9 cellular contexts compared by ENCODE assay signal in the genomic region with DNA sequence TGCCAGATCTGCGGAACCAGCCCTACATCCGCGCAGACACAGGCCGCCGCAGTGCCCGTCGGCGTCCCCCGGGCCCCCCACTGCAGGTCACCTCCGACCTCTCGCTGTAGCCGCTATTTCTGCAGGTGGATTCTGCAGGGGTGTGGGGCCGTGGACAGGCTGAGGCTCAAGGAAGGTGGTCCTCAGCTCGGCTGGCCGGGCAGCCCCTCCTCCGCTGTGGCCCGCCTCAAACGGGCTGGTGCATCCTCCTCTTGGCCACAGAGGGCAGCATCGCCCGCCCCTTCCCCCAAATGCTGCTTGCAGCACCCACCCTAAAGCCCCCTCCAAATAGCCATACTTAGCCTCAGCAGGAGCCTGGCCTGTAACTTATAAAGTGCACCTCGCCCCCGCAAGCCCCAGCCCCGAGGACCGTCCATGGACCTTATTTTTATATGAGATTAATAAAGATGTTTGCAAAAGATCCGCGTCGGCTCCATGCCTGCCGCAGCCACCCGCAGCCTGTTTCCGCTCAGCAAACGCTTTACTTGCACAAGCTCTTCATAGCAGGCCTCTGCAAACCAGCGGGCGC. TPM values are rescaled to one million over a fixed set of nuclear protein-coding genes. Genes with fewer than 3 reads are reported as not detected.
A peak's percentile ranks its signal among the peaks of the same experiment; 100 is the strongest.
DNase-seq lines count a peak whose midpoint lies in the region; ATAC-seq lines count a peak whose summit lies in the region.
"Had no signal": no experiment of that assay in that cellular context is flagged by ENCODE, and none has a peak within 500 bp of the region (broad histone marks: within the 10 kb centered on the region; RNA-seq: fewer than 3 reads in every experiment).

No MANE protein-coding gene starts in this region.

- H3K27me3 ChIP-seq in mesenchymal stem cell (ENCODE audit: control insufficient read depth in 1 of 2, insufficient read depth in 1 of 2, low read length in 2 of 2) (peaks cover 0 to 38% of the 10 kb centered on the region in 2 experiments), aorta (ENCODE audit: control insufficient read depth in 1 of 2, insufficient read depth in 2 of 2, low read length in 1 of 2) (no peaks in the 10 kb centered on the region)

- H3K36me3 ChIP-seq in mesenchymal stem cell (ENCODE audit: control insufficient read depth in 1 of 2, insufficient read depth in 2 of 2, low read depth in 1 of 2, low read length in 2 of 2) (peaks cover 26 to 34% of the 10 kb centered on the region in 2 experiments), aorta (ENCODE audit: control insufficient read depth in 1 of 2, insufficient read depth in 2 of 2, low read length in 1 of 2) (no peaks in the 10 kb centered on the region)

- peak overlapping the region; percentile 72 to 81 for H3K4me3 ChIP-seq in mesenchymal stem cell (ENCODE audit: insufficient read depth in 1 of 2, low read depth in 1 of 2, low read length in 2 of 2)
- H3K4me3 ChIP-seq in aorta (ENCODE audit: low read length in 2 of 2) = peak overlapping the region in 1 of 2 donors; percentile 11

- H3K79me1 ChIP-seq in mesenchymal stem cell (replicated peaks; ENCODE audit: low read length, poor library complexity, severe bottlenecking) = peaks cover 19% of the 10 kb centered on the region

- no peak overlapping the region for H2BK5ac ChIP-seq in mesenchymal stem cell (ENCODE audit: low read depth, low read length, poor library complexity, severe bottlenecking)

- peak; percentile 28 for DNase-seq in stimulated activated CD4-positive, alpha-beta T cell treated with anti-CD3 and anti-CD28 coated beads, Interleukin-4, amount 100 ng/mL, for 24 hours
- no peak for DNase-seq in stimulated activated CD4-positive, alpha-beta T cell treated with anti-CD3 and anti-CD28 coated beads, Interleukin-4, amount 100 ng/mL, for 4 hours
- DNase-seq in OCI-M1 (lab: John Stamatoyannopoulos, UW) (peak; percentile 72), mesenchymal stem cell (peak; percentile 50), aorta (peak in 1 of 2 donors; percentile 78), foreskin melanocyte (no peak)

- H2BK12ac ChIP-seq in mesenchymal stem cell (ENCODE audit: low read length in 2 of 2) = peak overlapping the region in 1 of 2 experiments; percentile 15

- ATAC-seq in aorta (ENCODE audit: low FRiP score) (peak; percentile 2), HG03108 (IDR thresholded peaks at IDR 0.05; ENCODE audit: unreplicated experiment) (no peak)

- 9% methylated on average over 25 of the region's 33 CpGs for WGBS in mesenchymal stem cell
- WGBS in aorta, 2 donors = 6 to 7% methylated on average over 33 of the region's 33 CpGs

- H3K14ac ChIP-seq in mesenchymal stem cell (ENCODE audit: low read length in 2 of 2) = peak overlapping the region in 1 of 2 experiments; percentile 85

- no peak overlapping the region for H2AK5ac ChIP-seq in mesenchymal stem cell (ENCODE audit: low read length, severe bottlenecking)

- H2AFZ ChIP-seq in mesenchymal stem cell (ENCODE audit: low read depth, low read length) = peak overlapping the region; percentile 70

- H4K91ac ChIP-seq in mesenchymal stem cell (ENCODE audit: low read length) = no peak overlapping the region

- peak overlapping the region; percentile 71 for H3K9ac ChIP-seq in mesenchymal stem cell (ENCODE audit: low read length)

- intact Hi-C loops in aorta (cut with DNase I) = no loop called here

- peak overlapping the region; percentile 71 for H2BK15ac ChIP-seq in mesenchymal stem cell (ENCODE audit: low read depth, poor library complexity, severe bottlenecking)

- H2BK120ac ChIP-seq in mesenchymal stem cell (ENCODE audit: low read depth, low read length) = no peak overlapping the region

- peak overlapping the region; percentile 98 for H3K4me2 ChIP-seq in mesenchymal stem cell (ENCODE audit: low read length, poor library complexity, severe bottlenecking)

- no peak overlapping the region for H3K23ac ChIP-seq in mesenchymal stem cell (ENCODE audit: low read length in 2 of 2)

- H3K9me3 ChIP-seq in mesenchymal stem cell (ENCODE audit: control insufficient read depth, low read length) = no peaks in the 10 kb centered on the region
- H3K9me3 ChIP-seq in aorta (ENCODE audit: control insufficient read depth, low read length) = no peaks in the 10 kb centered on the region

- no peak overlapping the region for H3K4ac ChIP-seq in mesenchymal stem cell (ENCODE audit: low read depth in 1 of 2, low read length in 2 of 2)

- H3K4me1 ChIP-seq in mesenchymal stem cell (ENCODE audit: control insufficient read depth, insufficient read depth, low read depth, low read length) = peaks cover 20% of the 10 kb centered on the region
- no peaks in the 10 kb centered on the region for H3K4me1 ChIP-seq in aorta (ENCODE audit: control insufficient read depth in 1 of 2, insufficient read depth in 2 of 2, low read length in 2 of 2)

- peak overlapping the region in 1 of 2 experiments; percentile 68 for H3K18ac ChIP-seq in mesenchymal stem cell (ENCODE audit: low read depth in 1 of 2, low read length in 2 of 2)

- H4K8ac ChIP-seq in mesenchymal stem cell (ENCODE audit: low read length) = peak overlapping the region; percentile 85

- H3K27ac ChIP-seq in cingulate gyrus (ENCODE audit: low read depth, low read length) (peak overlapping the region; percentile 8), mesenchymal stem cell (ENCODE audit: low read length, poor library complexity, severe bottlenecking) (peak overlapping the region; percentile 78), aorta (ENCODE audit: low read depth in 1 of 2, low read length in 2 of 2) (no peak overlapping the region)

RNA-seq across cellular contexts. Expression of gene SPATA32, which starts 14.9 kb away (rescaled TPM):
- not detected for polyA plus RNA-seq in mesenchymal stem cell (2013, experiment 1 of 2)
- not detected for polyA plus RNA-seq in mesenchymal stem cell (2013, experiment 2 of 2)
- total RNA-seq in aorta = not detected
- not detected for polyA plus RNA-seq in aorta
- total RNA-seq: glomerular endothelial cell had no signal

RNA-seq across cellular contexts. Expression of gene FMNL1, which starts 25.3 kb away (rescaled TPM):
- polyA plus RNA-seq in mesenchymal stem cell (2013, experiment 1 of 2) = 0.97 TPM
- 0.99 TPM for polyA plus RNA-seq in mesenchymal stem cell (2013, experiment 2 of 2)
- 10 to 100 TPM; 24.0 to 51.7 TPM for total RNA-seq in aorta
- 10 to 100 TPM in 1 of 2 donors, 1 to 10 TPM in 1; 2.2 to 11.9 TPM for polyA plus RNA-seq in aorta

Comparison
In these comparisons a context has a peak if more than half of its experiments do, and no peak if none do; other contexts are left out.
1. DNase-seq: peak in stimulated activated CD4-positive, alpha-beta T cell treated with anti-CD3 and anti-CD28 coated beads, Interleukin-4, amount 100 ng/mL, for 24 hours (single experiment), OCI-M1 (single experiment) and mesenchymal stem cell (single experiment); none in stimulated activated CD4-positive, alpha-beta T cell treated with anti-CD3 and anti-CD28 coated beads, Interleukin-4, amount 100 ng/mL, for 4 hours (0 of 2) and foreskin melanocyte (single experiment).
2. H3K27ac ChIP-seq: peak in cingulate gyrus (single experiment) and mesenchymal stem cell (single experiment); none in aorta (0 of 2).